ENCODE assay signal across 17 cellular contexts in genomic region chr11:13691296-13691899, GRCh38.
"Had no signal": no experiment of that assay in that cellular context is flagged by ENCODE, and none has a peak within 500 bp of the region (broad histone marks: within the 10 kb centered on the region; RNA-seq: fewer than 3 reads in every experiment).

No MANE protein-coding gene starts in this region.

- H3K4me3 Mint-ChIP-seq: activated CD4-positive, alpha-beta memory T cell treated with anti-CD3 and anti-CD28 coated beads for 36 hours; activated naive CD4-positive, alpha-beta T cell treated with anti-CD3 and anti-CD28 coated beads, Interleukin-2, amount 10 ng/mL, durations not matched to agents 7 days and 5 days; activated T-cell treated with anti-CD3 and anti-CD28 coated beads, Interleukin-2, amount 50 U/mL, for 24 hours; natural killer cell; stimulated activated naive B cell treated with anti-CD40 and anti-IgM and Interleukin-4, amounts not matched to agents 10 μg/mL and 1 μg/mL and 100 μg/mL, for 72 hours had no signal

- H3K27me3 ChIP-seq: adrenal gland, cardiac muscle cell, esophagus muscularis mucosa, tibial artery, vagina had no signal

- H3K4me1 Mint-ChIP-seq: activated naive CD4-positive, alpha-beta T cell treated with anti-CD3 and anti-CD28 coated beads, Interleukin-2, amount 10 ng/mL, durations not matched to agents 7 days and 5 days had no signal

- H3K9me3 ChIP-seq: adrenal gland, esophagus muscularis mucosa, tibial artery, vagina had no signal

- H3K36me3 ChIP-seq: cardiac muscle cell, vagina had no signal

- H3K4me3 ChIP-seq: adrenal gland, cardiac muscle cell, esophagus muscularis mucosa, tibial artery, vagina had no signal

- H3K27me3 Mint-ChIP-seq: activated CD4-positive, alpha-beta memory T cell treated with anti-CD3 and anti-CD28 coated beads for 36 hours; activated naive CD4-positive, alpha-beta T cell treated with anti-CD3 and anti-CD28 coated beads, Interleukin-2, amount 10 ng/mL, durations not matched to agents 7 days and 5 days; activated T-cell treated with anti-CD3 and anti-CD28 coated beads, Interleukin-2, amount 50 U/mL, for 24 hours; stimulated activated naive B cell treated with anti-CD40 and anti-IgM and Interleukin-4, amounts not matched to agents 10 μg/mL and 1 μg/mL and 100 μg/mL, for 72 hours had no signal

- DNase-seq: activated CD4-positive, alpha-beta memory T cell treated with anti-CD3 and anti-CD28 coated beads for 36 hours; activated CD4-positive, alpha-beta T cell treated with anti-CD3 and anti-CD28 coated beads for 1 hour; activated naive CD4-positive, alpha-beta T cell treated with anti-CD3 and anti-CD28 coated beads, Interleukin-2, amount 10 ng/mL, durations not matched to agents 7 days and 5 days; activated T-cell treated with anti-CD3 and anti-CD28 coated beads, Interleukin-2, amount 50 U/mL, for 24 hours; adrenal gland; foreskin melanocyte; mesendoderm; natural killer cell; nucleus accumbens; stimulated activated CD4-positive, alpha-beta T cell treated with anti-CD3 and anti-CD28 coated beads, Interleukin-15, amount 100 ng/mL, for 24 hours; stimulated activated CD4-positive, alpha-beta T cell treated with anti-CD3 and anti-CD28 coated beads, Interleukin-4, amount 100 ng/mL, for 1 hour; stimulated activated naive B cell treated with anti-CD40 and anti-IgM and Interleukin-4, amounts not matched to agents 10 μg/mL and 1 μg/mL and 100 μg/mL, for 72 hours; tibial artery had no signal

- H3K36me3 Mint-ChIP-seq: natural killer cell had no signal

- H3K9me3 Mint-ChIP-seq: activated CD4-positive, alpha-beta memory T cell treated with anti-CD3 and anti-CD28 coated beads for 36 hours; activated naive CD4-positive, alpha-beta T cell treated with anti-CD3 and anti-CD28 coated beads, Interleukin-2, amount 10 ng/mL, durations not matched to agents 7 days and 5 days; activated T-cell treated with anti-CD3 and anti-CD28 coated beads, Interleukin-2, amount 50 U/mL, for 24 hours; natural killer cell had no signal

- H3K27ac ChIP-seq: adrenal gland, cardiac muscle cell, esophagus muscularis mucosa, tibial artery, vagina, VCaP had no signal

- H3K27ac Mint-ChIP-seq: activated CD4-positive, alpha-beta memory T cell treated with anti-CD3 and anti-CD28 coated beads for 36 hours; activated naive CD4-positive, alpha-beta T cell treated with anti-CD3 and anti-CD28 coated beads, Interleukin-2, amount 10 ng/mL, durations not matched to agents 7 days and 5 days; activated T-cell treated with anti-CD3 and anti-CD28 coated beads, Interleukin-2, amount 50 U/mL, for 24 hours; natural killer cell; stimulated activated naive B cell treated with anti-CD40 and anti-IgM and Interleukin-4, amounts not matched to agents 10 μg/mL and 1 μg/mL and 100 μg/mL, for 72 hours had no signal
